ENCODE assay signal across 25 cellular contexts in genomic region chr10:34585422-34586115, GRCh38.
A peak's percentile ranks its signal among the peaks of the same experiment; 100 is the strongest.
DNase-seq lines count a peak whose midpoint lies in the region; ATAC-seq and TF ChIP-seq lines count a peak whose summit lies in the region.
"Had no signal": no experiment of that assay in that cellular context is flagged by ENCODE, and none has a peak within 500 bp of the region (broad histone marks: within the 10 kb centered on the region; RNA-seq: fewer than 3 reads in every experiment).

No MANE protein-coding gene starts in this region.

- no peak for TF ChIP-seq CTCF in choroid plexus epithelial cell (conservative IDR thresholded peaks at IDR 0.05; ENCODE audit: low read depth, low read length)

- H3K9me3 Mint-ChIP-seq in activated T-cell treated with anti-CD3 and anti-CD28 coated beads, Interleukin-2, amount 50 U/mL, for 72 hours: no peaks in the 10 kb centered on the region
- H3K9me3 Mint-ChIP-seq: activated CD4-positive, alpha-beta T cell treated with anti-CD3 and anti-CD28 coated beads, Interleukin-2, amount 10 ng/mL, durations not matched to agents 24 days and 14 days; activated naive CD8-positive, alpha-beta T cell treated with anti-CD3 and anti-CD28 coated beads for 36 hours; CD8-positive, alpha-beta T cell; stimulated activated effector memory CD8-positive, alpha-beta T cell treated with anti-CD3 and anti-CD28 coated beads, Interleukin-12 subunit alpha, Interleukin-12 subunit beta, amount 100 ng/mL, for 72 hours had no signal

- H3K36me3 ChIP-seq in Karpas-422 (ENCODE audit: insufficient read depth, low read length): no peaks in the 10 kb centered on the region
- H3K36me3 ChIP-seq: gastrocnemius medialis, MG63, neutrophil, vagina had no signal

- H3K4me1 ChIP-seq in Karpas-422 (ENCODE audit: low read length): no peaks in the 10 kb centered on the region

- no peak overlapping the region for H3K27ac ChIP-seq in Karpas-422 (ENCODE audit: low read length)
- H3K27ac ChIP-seq: gastrocnemius medialis, neutrophil, skin epidermis, vagina had no signal

- no peaks in the 10 kb centered on the region for H3K4me1 Mint-ChIP-seq in activated T-cell treated with anti-CD3 and anti-CD28 coated beads, Interleukin-2, amount 50 U/mL, for 72 hours (ENCODE audit: low read depth)
- H3K4me1 Mint-ChIP-seq: activated CD4-positive, alpha-beta T cell treated with anti-CD3 and anti-CD28 coated beads, Interleukin-2, amount 10 ng/mL, durations not matched to agents 24 days and 14 days; activated naive CD8-positive, alpha-beta T cell treated with anti-CD3 and anti-CD28 coated beads for 36 hours; stimulated activated effector memory CD8-positive, alpha-beta T cell treated with anti-CD3 and anti-CD28 coated beads, Interleukin-12 subunit alpha, Interleukin-12 subunit beta, amount 100 ng/mL, for 72 hours had no signal

- ATAC-seq in GM21381 (IDR thresholded peaks at IDR 0.05; ENCODE audit: unreplicated experiment): peak; percentile 74
- ATAC-seq in HG03378 (IDR thresholded peaks at IDR 0.05; ENCODE audit: unreplicated experiment): peak; percentile 63
- no peak for ATAC-seq in activated T-cell treated with anti-CD3 and anti-CD28 coated beads, Interleukin-2, amount 50 U/mL, for 72 hours (replicated peaks in 1 of 2)
- ATAC-seq: CD8-positive, alpha-beta T cell; gastrocnemius medialis; stimulated activated effector memory CD8-positive, alpha-beta T cell treated with anti-CD3 and anti-CD28 coated beads, Interleukin-12 subunit alpha, Interleukin-12 subunit beta, amount 100 ng/mL, for 72 hours had no signal

- H3K27me3 Mint-ChIP-seq in activated T-cell treated with anti-CD3 and anti-CD28 coated beads, Interleukin-2, amount 50 U/mL, for 72 hours (ENCODE audit: low read depth): no peaks in the 10 kb centered on the region

- no peak overlapping the region for H2AFZ ChIP-seq in Karpas-422 (ENCODE audit: low read length)

- no peaks in the 10 kb centered on the region for H3K9me3 ChIP-seq in Karpas-422 (ENCODE audit: low read length)
- H3K9me3 ChIP-seq: gastrocnemius medialis, MG63, neutrophil, vagina had no signal

- H4K20me1 ChIP-seq in Karpas-422 (ENCODE audit: insufficient read depth, low read depth, low read length): no peaks in the 10 kb centered on the region

- no peak overlapping the region for H3K9ac ChIP-seq in Karpas-422 (ENCODE audit: low read length)

- H3K4me2 ChIP-seq in Karpas-422 (ENCODE audit: low read depth, low read length, poor library complexity, severe bottlenecking): no peak overlapping the region

- no peaks in the 10 kb centered on the region for H3K36me3 Mint-ChIP-seq in activated T-cell treated with anti-CD3 and anti-CD28 coated beads, Interleukin-2, amount 50 U/mL, for 72 hours (ENCODE audit: insufficient read depth in 2 of 2)
- H3K36me3 Mint-ChIP-seq: activated naive CD8-positive, alpha-beta T cell treated with anti-CD3 and anti-CD28 coated beads for 36 hours; CD8-positive, alpha-beta T cell; stimulated activated effector memory CD8-positive, alpha-beta T cell treated with anti-CD3 and anti-CD28 coated beads, Interleukin-12 subunit alpha, Interleukin-12 subunit beta, amount 100 ng/mL, for 72 hours had no signal

- H3K27me3 ChIP-seq in Karpas-422 (ENCODE audit: low read length): no peaks in the 10 kb centered on the region
- H3K27me3 ChIP-seq: gastrocnemius medialis, MG63, neutrophil, vagina had no signal

- no peaks in the 10 kb centered on the region for H3K79me2 ChIP-seq in Karpas-422 (ENCODE audit: low read length)

- H3K27ac Mint-ChIP-seq in activated T-cell treated with anti-CD3 and anti-CD28 coated beads, Interleukin-2, amount 50 U/mL, for 72 hours: no peak overlapping the region
- H3K27ac Mint-ChIP-seq: activated CD4-positive, alpha-beta T cell treated with anti-CD3 and anti-CD28 coated beads, Interleukin-2, amount 10 ng/mL, durations not matched to agents 24 days and 14 days; activated naive CD8-positive, alpha-beta T cell treated with anti-CD3 and anti-CD28 coated beads for 36 hours; CD8-positive, alpha-beta T cell; stimulated activated effector memory CD8-positive, alpha-beta T cell treated with anti-CD3 and anti-CD28 coated beads, Interleukin-12 subunit alpha, Interleukin-12 subunit beta, amount 100 ng/mL, for 72 hours had no signal

- DNase-seq in choroid plexus epithelial cell (ENCODE audit: low read depth) (peak; percentile 42), iPS-NIHi7 (ENCODE audit: extremely low spot score) (no peak), Karpas-422 (no peak)
- no peak for DNase-seq in activated CD4-positive, alpha-beta T cell treated with anti-CD3 and anti-CD28 coated beads, Interleukin-2, amount 50 U/mL, for 4 hours
- no peak for DNase-seq in activated T-cell treated with anti-CD3 and anti-CD28 coated beads, Interleukin-2, amount 50 U/mL, for 72 hours
- DNase-seq: activated CD4-positive, alpha-beta T cell treated with anti-CD3 and anti-CD28 coated beads, Interleukin-2, amount 10 ng/mL, durations not matched to agents 24 days and 14 days; activated naive CD8-positive, alpha-beta T cell treated with anti-CD3 and anti-CD28 coated beads for 36 hours; CD8-positive, alpha-beta T cell; DMS153; effector CD8-positive, alpha-beta T cell; gastrocnemius medialis; GF-D8; hypothalamus; kidney glomerular epithelial cell; MG63; NCI-H1436; NCI-H510A treated with DMSO at 0.1 percent for 48 hours; stimulated activated CD4-positive, alpha-beta T cell treated with anti-CD3 and anti-CD28 coated beads, Interleukin-1b, Interleukin-23, amount 100 ng/mL, for 48 hours; T-helper 2 cell had no signal

- no peak overlapping the region for H3K4me3 Mint-ChIP-seq in activated T-cell treated with anti-CD3 and anti-CD28 coated beads, Interleukin-2, amount 50 U/mL, for 72 hours
- H3K4me3 Mint-ChIP-seq: activated CD4-positive, alpha-beta T cell treated with anti-CD3 and anti-CD28 coated beads, Interleukin-2, amount 10 ng/mL, durations not matched to agents 24 days and 14 days; activated naive CD8-positive, alpha-beta T cell treated with anti-CD3 and anti-CD28 coated beads for 36 hours; CD8-positive, alpha-beta T cell; stimulated activated effector memory CD8-positive, alpha-beta T cell treated with anti-CD3 and anti-CD28 coated beads, Interleukin-12 subunit alpha, Interleukin-12 subunit beta, amount 100 ng/mL, for 72 hours had no signal

- H3K9me2 ChIP-seq in Karpas-422 (replicated peaks; ENCODE audit: insufficient read depth, low read length): no peaks in the 10 kb centered on the region

- no peak overlapping the region for H3K4me3 ChIP-seq in choroid plexus epithelial cell (ENCODE audit: low read depth, low read length)
- no peak overlapping the region for H3K4me3 ChIP-seq in Karpas-422 (ENCODE audit: low read length)
- H3K4me3 ChIP-seq: gastrocnemius medialis, MG63, skin epidermis, vagina had no signal

Comparison
In these comparisons a context has a peak if more than half of its experiments do, and no peak if none do; other contexts are left out.
1. ATAC-seq: peak in GM21381 (single experiment) and HG03378 (single experiment); none in activated T-cell treated with anti-CD3 and anti-CD28 coated beads, Interleukin-2, amount 50 U/mL, for 72 hours (0 of 2).